ENCODE assay signal across 8 cellular contexts in the genomic region with DNA sequence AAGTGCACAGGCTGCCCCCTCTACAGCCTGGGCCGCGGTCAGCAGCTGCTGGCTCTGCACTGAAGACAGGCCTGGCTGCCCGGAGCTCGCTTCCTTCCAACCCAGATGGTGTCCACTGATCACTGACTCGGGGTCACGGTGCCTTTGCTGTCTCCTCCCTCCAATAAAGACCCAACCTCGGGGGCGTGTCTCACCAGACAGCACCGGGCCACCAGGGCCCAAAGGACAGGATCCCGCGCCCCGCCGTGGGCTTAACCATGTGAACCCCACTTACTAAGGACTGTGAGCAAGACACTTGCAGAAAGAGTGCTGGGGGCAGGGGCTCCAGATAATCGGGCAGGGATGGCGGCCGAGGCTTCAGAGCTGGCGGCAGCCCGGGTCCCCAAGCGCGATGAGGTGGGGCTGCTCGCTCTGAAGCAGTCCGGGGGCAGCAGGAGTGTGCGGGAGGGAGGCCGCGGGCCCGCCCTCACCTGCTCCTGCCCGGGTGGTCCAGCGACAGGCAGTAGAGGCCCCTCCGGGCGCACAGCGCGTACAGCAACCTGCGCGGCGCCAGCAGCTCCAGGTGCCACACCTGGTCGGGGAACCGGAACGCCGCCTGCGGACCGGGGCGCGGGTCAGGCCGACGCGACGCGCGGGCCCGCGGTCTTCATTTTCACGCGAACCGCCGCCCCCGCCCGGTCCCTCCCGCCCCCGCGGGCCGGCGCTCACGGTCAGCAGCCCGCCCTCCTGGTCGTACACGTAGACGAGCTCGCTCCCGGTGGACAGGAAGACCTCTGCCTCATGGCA. TPM values are rescaled to one million over a fixed set of nuclear protein-coding genes. Genes with fewer than 3 reads are reported as not detected.
DNase-seq lines count a peak whose midpoint lies in the region; ATAC-seq and TF ChIP-seq lines count a peak whose summit lies in the region.

No MANE protein-coding gene starts in this region.

- peaks cover 44% of the 10 kb centered on the region for H3K4me1 Mint-ChIP-seq in activated T-cell treated with anti-CD3 and anti-CD28 coated beads, Interleukin-2, amount 50 U/mL, for 72 hours (ENCODE audit: low read depth)

- 0 to 1% (median 0%) methylated on average over 45 to 69 of the region's 69 CpGs for WGBS in psoas muscle, 3 donors

- no peak for TF ChIP-seq CTCF in psoas muscle (IDR thresholded peaks at IDR 0.05)

- H3K4me3 Mint-ChIP-seq in activated T-cell treated with anti-CD3 and anti-CD28 coated beads, Interleukin-2, amount 50 U/mL, for 72 hours = peak overlapping the region; percentile 92 to 96

- DNase-seq in DMS 273 (lab: John Stamatoyannopoulos, UW; ENCODE audit: unreplicated experiment) = peak; percentile 42
- no peak for DNase-seq in DMS 273 treated with DMSO at 0.1 percent for 48 hours (lab: John Stamatoyannopoulos, UW)
- DNase-seq in activated T-cell treated with anti-CD3 and anti-CD28 coated beads, Interleukin-2, amount 50 U/mL, for 72 hours = peak; percentile 15 to 27
- DNase-seq in Right ventricle myocardium superior = peak; percentile 50
- peak in 1 of 2 donors; percentile 64 for DNase-seq in psoas muscle
- DNase-seq in NCI-H526 treated with DMSO at 0.1 percent for 48 hours (lab: John Stamatoyannopoulos, UW) = no peak
- no peak for DNase-seq in NCI-H524 treated with DMSO at 0.1 percent for 48 hours (lab: John Stamatoyannopoulos, UW)

- peaks cover 35% of the 10 kb centered on the region for H3K4me1 ChIP-seq in psoas muscle

- ATAC-seq in HG03432 (IDR thresholded peaks at IDR 0.05; ENCODE audit: unreplicated experiment) = peak; percentile 30
- no peak for ATAC-seq in activated T-cell treated with anti-CD3 and anti-CD28 coated beads, Interleukin-2, amount 50 U/mL, for 72 hours (replicated peaks in 1 of 2)
- ATAC-seq in Right ventricle myocardium superior (ENCODE audit: poor library complexity) = peak; percentile 21
- peak in 2 of 4 donors; percentile 19 to 21 for ATAC-seq in psoas muscle

- H3K27me3 ChIP-seq in psoas muscle (ENCODE audit: insufficient read depth in 3 of 3, low read length in 2 of 3) = no peaks in the 10 kb centered on the region

- H3K27me3 Mint-ChIP-seq in activated T-cell treated with anti-CD3 and anti-CD28 coated beads, Interleukin-2, amount 50 U/mL, for 72 hours (ENCODE audit: low read depth) = no peaks in the 10 kb centered on the region

- peak overlapping the region; percentile 78 for H3K27ac Mint-ChIP-seq in activated T-cell treated with anti-CD3 and anti-CD28 coated beads, Interleukin-2, amount 50 U/mL, for 72 hours

- H3K4me3 ChIP-seq in psoas muscle = peak overlapping the region; percentile 96

- H3K9me3 ChIP-seq in psoas muscle = no peaks in the 10 kb centered on the region

- peaks cover 0 to 44% of the 10 kb centered on the region in 2 donors for H3K36me3 ChIP-seq in psoas muscle (ENCODE audit: insufficient read depth in 1 of 2, low read depth in 1 of 2)

- H3K27ac ChIP-seq in psoas muscle = peak overlapping the region; percentile 81

- no peaks in the 10 kb centered on the region for H3K9me3 Mint-ChIP-seq in activated T-cell treated with anti-CD3 and anti-CD28 coated beads, Interleukin-2, amount 50 U/mL, for 72 hours

- H3K36me3 Mint-ChIP-seq in activated T-cell treated with anti-CD3 and anti-CD28 coated beads, Interleukin-2, amount 50 U/mL, for 72 hours (ENCODE audit: insufficient read depth in 2 of 2) = peaks cover 0 to 7% of the 10 kb centered on the region in 2 donors

- intact Hi-C loops in Right ventricle myocardium superior (cut with DNase I) = no loop called here
- intact Hi-C loops in psoas muscle (cut with DNase I) = loop anchor here in 1 of 2 donors (5.0 kb wide), 1 partner anchor 34 kb away; no protein-coding TSS in a partner anchor

RNA-seq across cellular contexts. Expression of gene FAAP100, which starts 0.5 kb away (rescaled TPM):
- total RNA-seq in activated T-cell treated with anti-CD3 and anti-CD28 coated beads, Interleukin-2, amount 50 U/mL, for 72 hours = 10 to 100 TPM; 21.3 to 29.1 TPM
- total RNA-seq in Right ventricle myocardium superior (13.0 TPM), psoas muscle (10 to 100 TPM; 11.8 to 13.1 (median 12.7) TPM)
- 10 to 100 TPM; 11.6 to 16.3 (median 12.6) TPM for polyA plus RNA-seq in psoas muscle

RNA-seq across cellular contexts. Expression of gene FSCN2, which starts 23.5 kb away (rescaled TPM):
- total RNA-seq in activated T-cell treated with anti-CD3 and anti-CD28 coated beads, Interleukin-2, amount 50 U/mL, for 72 hours = 1 to 10 TPM in 1 of 2 donors, under 1 TPM in 1; 0.95 to 1.8 TPM
- total RNA-seq in Right ventricle myocardium superior (0.19 TPM), psoas muscle (under 1 TPM in 3 of 4 donors, not detected in 1; 0.13 to 0.71 (median 0.38) TPM)
- under 1 TPM; 0.08 to 0.09 (median 0.08) TPM for polyA plus RNA-seq in psoas muscle

RNA-seq across cellular contexts. Expression of gene ACTG1, which starts 39.1 kb away (rescaled TPM):
- 1,000 to 10,000 TPM; 3,862 to 3,966 TPM for total RNA-seq in activated T-cell treated with anti-CD3 and anti-CD28 coated beads, Interleukin-2, amount 50 U/mL, for 72 hours
- total RNA-seq in Right ventricle myocardium superior (369 TPM), psoas muscle (100 to 1,000 TPM; 341 to 567 (median 431) TPM)
- polyA plus RNA-seq in psoas muscle = 100 to 1,000 TPM; 150 to 620 (median 219) TPM

Comparison
In these comparisons a context has a peak if more than half of its experiments do, and no peak if none do; other contexts are left out.
1. DNase-seq: peak in DMS 273 (single experiment), activated T-cell treated with anti-CD3 and anti-CD28 coated beads, Interleukin-2, amount 50 U/mL, for 72 hours (2 of 2) and Right ventricle myocardium superior (single experiment); none in DMS 273 treated with DMSO at 0.1 percent for 48 hours (single experiment), NCI-H526 treated with DMSO at 0.1 percent for 48 hours (single experiment) and NCI-H524 treated with DMSO at 0.1 percent for 48 hours (single experiment).
2. ATAC-seq: peak in HG03432 (single experiment) and Right ventricle myocardium superior (single experiment); none in activated T-cell treated with anti-CD3 and anti-CD28 coated beads, Interleukin-2, amount 50 U/mL, for 72 hours (0 of 2).
3. RNA of gene ACTG1, which starts 39.1 kb away (total RNA-seq): 3,862 to 3,966 TPM in activated T-cell treated with anti-CD3 and anti-CD28 coated beads, Interleukin-2, amount 50 U/mL, for 72 hours; 341 to 567 TPM in psoas muscle and 369 TPM in Right ventricle myocardium superior (single experiment); every median in the first group is over 4 times any median in the second.